Comparison of ENCODE assay signal across 28 cellular contexts in the genomic region with DNA sequence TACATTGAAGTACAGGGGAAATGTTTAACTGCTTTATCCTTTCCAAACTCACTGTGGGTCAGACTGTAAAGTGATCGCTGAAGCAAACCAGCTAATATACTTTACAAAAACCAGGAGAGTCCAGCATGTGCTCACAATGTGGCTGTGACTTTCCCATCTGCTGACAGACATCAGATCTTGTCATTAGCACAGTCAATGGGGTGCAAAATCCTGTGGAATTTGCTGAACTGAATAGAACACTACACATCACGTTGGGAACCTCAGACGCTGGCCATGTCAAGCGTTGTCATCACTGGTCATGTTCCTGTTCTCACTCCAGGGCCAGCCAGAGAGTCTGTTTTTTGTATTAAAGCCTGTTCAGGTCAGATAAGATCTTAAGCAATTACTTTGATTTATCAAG.
"Had no signal": no experiment of that assay in that cellular context is flagged by ENCODE, and none has a peak within 500 bp of the region (broad histone marks: within the 10 kb centered on the region; RNA-seq: fewer than 3 reads in every experiment).

No MANE protein-coding gene starts in this region.

- DNase-seq: kidney glomerular epithelial cell; left cardiac atrium; left lung; lower lobe of right lung; mammary epithelial cell; mesenchymal stem cell; naive B cell; natural killer cell; nephron progenitor cell; pancreas; posterior cingulate gyrus; retina; right cardiac atrium; stimulated activated CD4-positive, alpha-beta T cell treated with anti-CD3 and anti-CD28 coated beads, Interleukin-12 subunit alpha, Interleukin-12 subunit beta, amount 100 ng/mL, for 4 hours; stimulated activated CD4-positive, alpha-beta T cell treated with anti-CD3 and anti-CD28 coated beads, Interleukin-15, amount 100 ng/mL, for 24 hours; stimulated activated CD4-positive, alpha-beta T cell treated with anti-CD3 and anti-CD28 coated beads, Interleukin-2, amount 100 ng/mL, for 24 hours; stimulated activated CD4-positive, alpha-beta T cell treated with anti-CD3 and anti-CD28 coated beads, Interleukin-4, amount 100 ng/mL, for 1 hour; stimulated activated naive B cell treated with anti-CD40 and anti-IgM and Interleukin-4, amounts not matched to agents 10 μg/mL and 1 μg/mL and 100 μg/mL, for 72 hours; stimulated activated naive CD8-positive, alpha-beta T cell treated with anti-CD3 and anti-CD28 coated beads, Interleukin-15, Interleukin-2, amounts not matched to agents 100 U/mL and 50 U/mL, for 24 hours; stomach; testis; thyroid gland; transverse colon; upper lobe of left lung had no signal

- H3K4me1 ChIP-seq: left lung, lower lobe of right lung, pancreas, prostate gland, stomach, testis, thyroid gland, upper lobe of left lung, vagina had no signal

- ATAC-seq: left lung; lower lobe of right lung; natural killer cell; pancreas; right cardiac atrium; sciatic nerve; stimulated activated naive B cell treated with anti-CD40 and anti-IgM and Interleukin-4, amounts not matched to agents 10 μg/mL and 1 μg/mL and 100 μg/mL, for 72 hours; stimulated activated naive CD8-positive, alpha-beta T cell treated with anti-CD3 and anti-CD28 coated beads, Interleukin-15, Interleukin-2, amounts not matched to agents 100 U/mL and 50 U/mL, for 24 hours had no signal

- H3K27ac ChIP-seq: left lung, lower lobe of right lung, pancreas, prostate gland, skin epidermis, stomach, thyroid gland, transverse colon, upper lobe of left lung, vagina had no signal

- H3K9me3 ChIP-seq: left lung, lower lobe of right lung, pancreas, prostate gland, stomach, testis, thyroid gland, transverse colon, upper lobe of left lung, vagina had no signal

- H3K36me3 ChIP-seq: left lung, lower lobe of right lung, pancreas, prostate gland, stomach, thyroid gland, transverse colon, upper lobe of left lung, vagina had no signal

- H3K36me3 Mint-ChIP-seq: naive B cell; stimulated activated naive B cell treated with anti-CD40 and anti-IgM and Interleukin-4, amounts not matched to agents 10 μg/mL and 1 μg/mL and 100 μg/mL, for 72 hours had no signal

- H3K4me1 Mint-ChIP-seq: naive B cell; natural killer cell; stimulated activated naive B cell treated with anti-CD40 and anti-IgM and Interleukin-4, amounts not matched to agents 10 μg/mL and 1 μg/mL and 100 μg/mL, for 72 hours had no signal

- H3K27me3 Mint-ChIP-seq: naive B cell; stimulated activated naive B cell treated with anti-CD40 and anti-IgM and Interleukin-4, amounts not matched to agents 10 μg/mL and 1 μg/mL and 100 μg/mL, for 72 hours had no signal

- H3K27ac Mint-ChIP-seq: naive B cell; natural killer cell; nephron progenitor cell; stimulated activated naive B cell treated with anti-CD40 and anti-IgM and Interleukin-4, amounts not matched to agents 10 μg/mL and 1 μg/mL and 100 μg/mL, for 72 hours had no signal

- H3K4me3 ChIP-seq: left lung, lower lobe of right lung, pancreas, prostate gland, skin epidermis, stomach, testis, thyroid gland, transverse colon, upper lobe of left lung, vagina had no signal

- H3K27me3 ChIP-seq: left lung, pancreas, stomach, testis, thyroid gland, transverse colon, upper lobe of left lung, vagina had no signal

- H3K4me3 Mint-ChIP-seq: naive B cell; natural killer cell; nephron progenitor cell; stimulated activated naive B cell treated with anti-CD40 and anti-IgM and Interleukin-4, amounts not matched to agents 10 μg/mL and 1 μg/mL and 100 μg/mL, for 72 hours had no signal
